1 cellular context compared by ENCODE assay signal in genomic region chr2:138500592-138501426, GRCh38.
TF ChIP-seq lines count a peak whose summit lies in the region.

No MANE protein-coding gene starts in this region.

TF ChIP-seq in endothelial cell of umbilical vein, 7 proteins besides CTCF, POLR2A, EP300 and RAD21:
- TF ChIP-seq EZH2 (IDR thresholded peaks at IDR 0.05; ENCODE audit: borderline replicate concordance, low read depth, low read length, severe bottlenecking) (no peak), MYC (IDR thresholded peaks at IDR 0.05; ENCODE audit: low read depth, low read length) (no peak)
